15 cellular contexts compared by ENCODE assay signal in genomic region chr1:224739997-224740687, GRCh38.
DNase-seq lines count a peak whose midpoint lies in the region; ATAC-seq, FAIRE-seq and TF ChIP-seq lines count a peak whose summit lies in the region.
"Had no signal": no experiment of that assay in that cellular context is flagged by ENCODE, and none has a peak within 500 bp of the region (broad histone marks: within the 10 kb centered on the region; RNA-seq: fewer than 3 reads in every experiment).

No MANE protein-coding gene starts in this region.

- no peak for TF ChIP-seq EP300 in K562 (IDR thresholded peaks at IDR 0.05; ENCODE audit: low read length)

- no peak overlapping the region for H3K9ac ChIP-seq in K562 (ENCODE audit: insufficient read depth in 1 of 2, low read depth in 2 of 2, low read length in 2 of 2)
- H3K9ac ChIP-seq: GM23248 had no signal

- DNase-seq in K562 (ENCODE audit: extremely low read depth in 1 of 4, low spot score in 3 of 4), result no peak
- no peak for DNase-seq in retina
- DNase-seq in NK-92 (lab: John Stamatoyannopoulos, UW; ENCODE audit: unreplicated experiment), result no peak
- no peak for DNase-seq in small intestine
- no peak for DNase-seq in CD8-positive, alpha-beta T cell
- DNase-seq: GM23248; naive thymus-derived CD4-positive, alpha-beta T cell; NCI-H524 treated with DMSO at 0.1 percent for 48 hours; stimulated activated CD8-positive, alpha-beta memory T cell treated with anti-CD3 and anti-CD28 coated beads, Interleukin-4, amount 100 ng/mL, for 48 hours had no signal

- CTCF ChIA-PET in K562 (lab: Yijun Ruan, JAX; ENCODE audit: low intra/inter-chr PET ratio), result interaction anchor here (0.6 kb wide), 1 partner anchor 228 kb away, joined by 6 read pairs; no protein-coding TSS in a partner anchor
- CTCF ChIA-PET in CD8-positive, alpha-beta T cell (lab: Charles Lee), result no interaction called here

- peaks cover 10% of the 10 kb centered on the region for H3K4me1 Mint-ChIP-seq in CD8-positive, alpha-beta T cell (ENCODE audit: low read depth)

- 1% methylated on average over 7 of the region's 7 CpGs for WGBS in K562 (ENCODE audit: insufficient coverage, low coverage, missing lambda C conversion rate)
- 61 to 64% (median 62%) methylated on average over 7 of the region's 7 CpGs for WGBS in small intestine, 3 donors

- TF ChIP-seq CTCF in K562 (IDR thresholded peaks at IDR 0.05 in 2 of 3, conservative IDR thresholded peaks at IDR 0.05 in 1 of 3; ENCODE audit: insufficient read depth in 2 of 3, low read depth in 1 of 3, low read length in 3 of 3), result no peak
- no peak for TF ChIP-seq CTCF in CD8-positive, alpha-beta T cell (IDR thresholded peaks at IDR 0.05)

- H3K9me3 Mint-ChIP-seq in CD8-positive, alpha-beta T cell, result no peaks in the 10 kb centered on the region
- H3K9me3 Mint-ChIP-seq: naive thymus-derived CD4-positive, alpha-beta T cell; T-helper 1 cell treated with Interleukin-12 subunit alpha and Interleukin-12 subunit beta and Interleukin-4 antibody, amounts not matched to agents 30 μg/mL and 1 μg/mL, for 36 hours had no signal

- ATAC-seq in GM18909 (IDR thresholded peaks at IDR 0.05; ENCODE audit: poor library complexity, unreplicated experiment) (peak; percentile 80), GM21576 (IDR thresholded peaks at IDR 0.05; ENCODE audit: unreplicated experiment) (peak; percentile 78), HG03097 (IDR thresholded peaks at IDR 0.05; ENCODE audit: low FRiP score, unreplicated experiment) (peak; percentile 47), K562 (no peak)
- ATAC-seq in CD8-positive, alpha-beta T cell, result no peak
- ATAC-seq: naive thymus-derived CD4-positive, alpha-beta T cell had no signal

- TF ChIP-seq RAD21 in K562 (CRISPR knock-in tag; conservative IDR thresholded peaks at IDR 0.05 in 1 of 2, IDR thresholded peaks at IDR 0.05 in 1 of 2), result no peak

- peak; percentile 23 for FAIRE-seq in K562 (lab: Jason Lieb, UNC)
- FAIRE-seq in small intestine (lab: Jason Lieb, UNC), result no peak

- H3K27ac ChIP-seq in K562 (ENCODE audit: extremely low read depth, low read depth, low read length) (no peak overlapping the region), small intestine (ENCODE audit: low read depth in 1 of 2, low read length in 1 of 2) (no peak overlapping the region)
- no peak overlapping the region for H3K27ac ChIP-seq in CD8-positive, alpha-beta T cell (ENCODE audit: low read depth, low read length)
- H3K27ac ChIP-seq: epithelial cell of prostate, GM23248 had no signal

- H3K27me3 Mint-ChIP-seq in CD8-positive, alpha-beta T cell (ENCODE audit: low read depth), result no peaks in the 10 kb centered on the region

- H3K9me3 ChIP-seq in K562 (replicated peaks; ENCODE audit: control insufficient read depth, insufficient read depth, low read depth, low read length) (no peaks in the 10 kb centered on the region), small intestine (ENCODE audit: control insufficient read depth, low read depth) (no peaks in the 10 kb centered on the region)
- H3K9me3 ChIP-seq in CD8-positive, alpha-beta T cell (ENCODE audit: low read length), result no peaks in the 10 kb centered on the region

- no peak for TF ChIP-seq POLR2A in K562 (conservative IDR thresholded peaks at IDR 0.05)

- no peaks in the 10 kb centered on the region for H3K4me1 ChIP-seq in K562 (replicated peaks in 1 of 2; ENCODE audit: control insufficient read depth in 2 of 2, insufficient read depth in 2 of 2, low read length in 2 of 2)
- H3K4me1 ChIP-seq in small intestine (ENCODE audit: control insufficient read depth in 2 of 2, insufficient read depth in 1 of 2, low read depth in 1 of 2, low read length in 1 of 2), result no peaks in the 10 kb centered on the region
- H3K4me1 ChIP-seq in CD8-positive, alpha-beta T cell (ENCODE audit: insufficient read depth, low read length), result peaks cover 3% of the 10 kb centered on the region

- H3K36me3 ChIP-seq in K562 (ENCODE audit: control insufficient read depth, insufficient read depth, low read length), result no peaks in the 10 kb centered on the region
- H3K36me3 ChIP-seq in small intestine (ENCODE audit: control insufficient read depth in 2 of 2, insufficient read depth in 2 of 2, low read length in 2 of 2), result no peaks in the 10 kb centered on the region
- H3K36me3 ChIP-seq in CD8-positive, alpha-beta T cell (ENCODE audit: insufficient read depth, low read length), result no peaks in the 10 kb centered on the region

- H2AFZ ChIP-seq in K562 (ENCODE audit: low read depth, low read length), result no peak overlapping the region
- H2AFZ ChIP-seq: GM23248 had no signal

- H3K9me1 ChIP-seq in K562 (ENCODE audit: control insufficient read depth, insufficient read depth, low read length), result no peaks in the 10 kb centered on the region

- no peak overlapping the region for H3K4me3 Mint-ChIP-seq in CD8-positive, alpha-beta T cell
- H3K4me3 Mint-ChIP-seq: naive thymus-derived CD4-positive, alpha-beta T cell; T-helper 1 cell treated with Interleukin-12 subunit alpha and Interleukin-12 subunit beta and Interleukin-4 antibody, amounts not matched to agents 30 μg/mL and 1 μg/mL, for 36 hours had no signal

- in situ Hi-C loops in K562 (cut with MboI), result no loop called here

- H3K36me3 Mint-ChIP-seq in CD8-positive, alpha-beta T cell, result no peaks in the 10 kb centered on the region
- H3K36me3 Mint-ChIP-seq: naive thymus-derived CD4-positive, alpha-beta T cell had no signal

- no peak overlapping the region for H3K27ac Mint-ChIP-seq in CD8-positive, alpha-beta T cell
- H3K27ac Mint-ChIP-seq: naive thymus-derived CD4-positive, alpha-beta T cell; T-helper 1 cell treated with Interleukin-12 subunit alpha and Interleukin-12 subunit beta and Interleukin-4 antibody, amounts not matched to agents 30 μg/mL and 1 μg/mL, for 36 hours had no signal

- H4K20me1 ChIP-seq in K562 (replicated peaks; ENCODE audit: control insufficient read depth, insufficient read depth, low read length), result no peaks in the 10 kb centered on the region; the same call in 1 of the 2 replicates

- POLR2A ChIA-PET in K562 (lab: Yijun Ruan, JAX), result no interaction called here
- POLR2A ChIA-PET in CD8-positive, alpha-beta T cell (lab: Charles Lee), result no interaction called here

- BruUV-seq in K562 (replicated peaks; lab: Mats Ljungman, UMichigan), result no TSS peak

- intact Hi-C loops in K562 (cut with micrococcal nuclease), result loop anchor here (10.0 kb wide), 1 partner anchor 225 kb away; no protein-coding TSS in a partner anchor
- intact Hi-C loops in CD8-positive, alpha-beta T cell (cut with DNase I, micrococcal nuclease), result no loop called here

- H3K27me3 ChIP-seq in K562 (ENCODE audit: control insufficient read depth in 2 of 2, insufficient read depth in 2 of 2, low read length in 2 of 2), result peaks cover 20 to 48% of the 10 kb centered on the region in 2 experiments
- H3K27me3 ChIP-seq in small intestine (ENCODE audit: control insufficient read depth in 2 of 2, insufficient read depth in 2 of 2, low read length in 2 of 2), result no peaks in the 10 kb centered on the region
- H3K27me3 ChIP-seq in CD8-positive, alpha-beta T cell (ENCODE audit: insufficient read depth, low read length), result no peaks in the 10 kb centered on the region

- H3K4me3 ChIP-seq in K562, result no peak overlapping the region
- no peak overlapping the region for H3K4me3 ChIP-seq in small intestine (ENCODE audit: low read depth in 1 of 2, low read length in 2 of 2)
- H3K4me3 ChIP-seq in CD8-positive, alpha-beta T cell (ENCODE audit: low read depth, low read length), result no peak overlapping the region
- H3K4me3 ChIP-seq: GM23248, smooth muscle cell had no signal

- H3K79me2 ChIP-seq in K562 (ENCODE audit: control insufficient read depth, insufficient read depth, low read length), result no peaks in the 10 kb centered on the region

- no peak overlapping the region for H3K4me2 ChIP-seq in K562 (ENCODE audit: insufficient read depth, low read length)
- H3K4me2 ChIP-seq: smooth muscle cell had no signal

TF ChIP-seq in K562, 482 proteins besides CTCF, POLR2A, EP300 and RAD21:
- TF ChIP-seq PML (IDR thresholded peaks at IDR 0.05; ENCODE audit: low read length), result no peak
- no peak for TF ChIP-seq XRCC3 (IDR thresholded peaks at IDR 0.05)
- TF ChIP-seq MYC (IDR thresholded peaks at IDR 0.05; ENCODE audit: low read depth, low read length), result no peak
- TF ChIP-seq MYC (CRISPR knock-in tag; IDR thresholded peaks at IDR 0.05; ENCODE audit: borderline replicate concordance, low read depth), result no peak
- TF ChIP-seq THAP12 (CRISPR knock-in tag; IDR thresholded peaks at IDR 0.05), result no peak
- TF ChIP-seq ZNF445 (CRISPR knock-in tag; IDR thresholded peaks at IDR 0.05; ENCODE audit: low read depth), result no peak
- TF ChIP-seq, protein P1, sequence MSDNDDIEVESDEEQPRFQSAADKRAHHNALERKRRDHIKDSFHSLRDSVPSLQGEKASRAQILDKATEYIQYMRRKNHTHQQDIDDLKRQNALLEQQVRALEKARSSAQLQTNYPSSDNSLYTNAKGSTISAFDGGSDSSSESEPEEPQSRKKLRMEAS (CRISPR knock-in tag; IDR thresholded peaks at IDR 0.05), result no peak
- no peak for TF ChIP-seq DACH1 (IDR thresholded peaks at IDR 0.05; ENCODE audit: partially characterized antibody)

Comparison
In these comparisons a context has a peak if more than half of its experiments do, and no peak if none do; other contexts are left out.
1. ATAC-seq: peak in GM18909 (single experiment), GM21576 (single experiment) and HG03097 (single experiment); none in K562 (single experiment) and CD8-positive, alpha-beta T cell (single experiment).